8 cellular contexts compared by ENCODE assay signal in genomic region chr19:5621311-5621944, GRCh38. TPM values are rescaled to one million over a fixed set of nuclear protein-coding genes. Genes with fewer than 3 reads are reported as not detected.
DNase-seq lines count a peak whose midpoint lies in the region; ATAC-seq and TF ChIP-seq lines count a peak whose summit lies in the region.

No MANE protein-coding gene starts in this region.

- H3K36me3 ChIP-seq in sigmoid colon: peaks cover 7 to 52% (median 16%) of the 10 kb centered on the region in 4 donors

- TF ChIP-seq CTCF in GM12865 (IDR thresholded peaks at IDR 0.05; ENCODE audit: insufficient read depth, low read depth, low read length, missing control alignments) (no peak), WI38 (IDR thresholded peaks at IDR 0.05; ENCODE audit: low read depth, low read length) (no peak), sigmoid colon (IDR thresholded peaks at IDR 0.05) (no peak)

- H3K9me3 ChIP-seq in sigmoid colon: no peaks in the 10 kb centered on the region

- TF ChIP-seq EP300 in sigmoid colon (IDR thresholded peaks at IDR 0.05): peak in 1 of 4 donors; percentile 80

- intact Hi-C loops in head of caudate nucleus (cut with DNase I) (loop anchor here (5.0 kb wide), 1 partner anchor 61 kb away; the partner anchor contains the start of genes HSD11B1L and MICOS13), sigmoid colon (cut with DNase I) (loop anchor here (5.0 kb wide), 1 partner anchor 171 kb away; the partner anchor contains the start of gene DUS3L)

- DNase-seq in GM12865 (ENCODE audit: low read depth) (no peak), head of caudate nucleus (peak in 36 of 42 donors; percentile 8 to 74 (median 40)), sigmoid colon (peak; percentile 73), NCI-H446 (lab: John Stamatoyannopoulos, UW) (no peak), NOMO-1 treated with DMSO at 0.1 percent for 48 hours (lab: John Stamatoyannopoulos, UW; ENCODE audit: unreplicated experiment) (no peak), NCI-H187 (lab: John Stamatoyannopoulos, UW) (no peak)

- TF ChIP-seq POLR2A in sigmoid colon (IDR thresholded peaks at IDR 0.05): no peak

- peak overlapping the region; percentile 95 to 99 (median 98) for H3K27ac ChIP-seq in sigmoid colon

- no peaks in the 10 kb centered on the region for H3K27me3 ChIP-seq in sigmoid colon

- H3K4me3 ChIP-seq in GM12865 (ENCODE audit: low read depth, low read length) (peak overlapping the region; percentile 98), WI38 (ENCODE audit: low read depth, low read length) (peak overlapping the region; percentile 99), sigmoid colon (peak overlapping the region; percentile 78 to 92 (median 88))

- ATAC-seq in GM21717 (IDR thresholded peaks at IDR 0.05; ENCODE audit: unreplicated experiment): no peak

- H3K4me1 ChIP-seq in sigmoid colon: peaks cover 0 to 65% (median 55%) of the 10 kb centered on the region in 4 donors

- 16 to 40% methylated on average over 14 of the region's 14 CpGs for WGBS in sigmoid colon, 2 donors

RNA-seq across cellular contexts. Expression of gene SAFB2, which starts 1.1 kb away (rescaled TPM):
- 10 to 100 TPM; 22.8 to 80.0 (median 38.1) TPM for total RNA-seq in sigmoid colon
- 10 to 100 TPM; 22.2 to 58.8 (median 24.3) TPM for polyA plus RNA-seq in sigmoid colon

RNA-seq across cellular contexts. Expression of gene SAFB, which starts 1.5 kb away (rescaled TPM):
- 10 to 100 TPM; 48.9 to 75.9 (median 60.4) TPM for total RNA-seq in sigmoid colon
- 10 to 100 TPM; 25.7 to 64.1 (median 30.6) TPM for polyA plus RNA-seq in sigmoid colon

RNA-seq across cellular contexts. Expression of gene TINCR, which starts 53.7 kb away (rescaled TPM):
- total RNA-seq in sigmoid colon: under 1 TPM in 3 of 4 donors, not detected in 1; 0.33 to 0.55 (median 0.41) TPM
- 10 to 100 TPM in 2 of 3 donors, 1 to 10 TPM in 1; 2.8 to 27.5 (median 12.0) TPM for polyA plus RNA-seq in sigmoid colon

RNA-seq across cellular contexts. Expression of gene MICOS13, which starts 58.9 kb away (rescaled TPM):
- total RNA-seq in sigmoid colon: 10 to 100 TPM; 39.6 to 87.8 (median 61.7) TPM
- polyA plus RNA-seq in sigmoid colon: 100 to 1,000 TPM; 110 to 160 (median 120) TPM

RNA-seq across cellular contexts. Expression of gene HSD11B1L, which starts 59.4 kb away (rescaled TPM):
- 10 to 100 TPM; 19.9 to 37.1 (median 23.3) TPM for total RNA-seq in sigmoid colon
- polyA plus RNA-seq in sigmoid colon: 1 to 10 TPM; 4.2 to 8.4 (median 6.3) TPM

Comparison
In these comparisons a context has a peak if more than half of its experiments do, and no peak if none do; other contexts are left out.
1. DNase-seq: peak in head of caudate nucleus (36 of 42) and sigmoid colon (single experiment); none in GM12865 (single experiment), NCI-H446 (0 of 2), NOMO-1 treated with DMSO at 0.1 percent for 48 hours (single experiment) and NCI-H187 (0 of 2).
2. Peak in every context shown above with its lines, with median percentiles within 50 percentile points of each other: H3K4me3 ChIP-seq.